Comparison of ENCODE assay signal across 8 cellular contexts in genomic region chrX:129522184-129523059, GRCh38. TPM values are rescaled to one million over a fixed set of nuclear protein-coding genes. Genes with fewer than 3 reads are reported as not detected.
A peak's percentile ranks its signal among the peaks of the same experiment; 100 is the strongest.
DNase-seq lines count a peak whose midpoint lies in the region; ATAC-seq and FAIRE-seq lines count a peak whose summit lies in the region.

No MANE protein-coding gene starts in this region.

- H3K9me3 Mint-ChIP-seq in dendritic cell treated with granulocyte-macrophage colony-stimulating factor and Interleukin-4, amounts not matched to agents 40 ng/mL and 50 ng/mL, for 4 days, result no peaks in the 10 kb centered on the region

- ATAC-seq in left lobe of liver, result peak; percentile 68
- peak; percentile 23 for ATAC-seq in stimulated activated naive CD8-positive, alpha-beta T cell treated with anti-CD3 and anti-CD28 coated beads, Interleukin-15, Interleukin-2, amounts not matched to agents 100 U/mL and 50 U/mL, for 24 hours

- H3K4me1 Mint-ChIP-seq in dendritic cell treated with granulocyte-macrophage colony-stimulating factor and Interleukin-4, amounts not matched to agents 40 ng/mL and 50 ng/mL, for 4 days (ENCODE audit: low read depth), result no peaks in the 10 kb centered on the region

- H3K27ac Mint-ChIP-seq in dendritic cell treated with granulocyte-macrophage colony-stimulating factor and Interleukin-4, amounts not matched to agents 40 ng/mL and 50 ng/mL, for 4 days, result peak overlapping the region; percentile 56

- peaks cover 24% of the 10 kb centered on the region for H3K27me3 Mint-ChIP-seq in dendritic cell treated with granulocyte-macrophage colony-stimulating factor and Interleukin-4, amounts not matched to agents 40 ng/mL and 50 ng/mL, for 4 days

- FAIRE-seq in GM19239 (lab: Jason Lieb, UNC), result no peak

- peak overlapping the region; percentile 87 for H3K4me3 Mint-ChIP-seq in dendritic cell treated with granulocyte-macrophage colony-stimulating factor and Interleukin-4, amounts not matched to agents 40 ng/mL and 50 ng/mL, for 4 days

- peaks cover 6% of the 10 kb centered on the region for H3K36me3 Mint-ChIP-seq in dendritic cell treated with granulocyte-macrophage colony-stimulating factor and Interleukin-4, amounts not matched to agents 40 ng/mL and 50 ng/mL, for 4 days (ENCODE audit: low read depth)

- intact Hi-C loops in dendritic cell treated with granulocyte-macrophage colony-stimulating factor and Interleukin-4, amounts not matched to agents 40 ng/mL and 50 ng/mL, for 4 days (cut with micrococcal nuclease), result no loop called here

- DNase-seq in COLO829 (ENCODE audit: low spot score) (peak; percentile 60), HS-27A (ENCODE audit: low read depth) (peak; percentile 49), RPMI7951 (ENCODE audit: low read depth) (peak; percentile 75), left lobe of liver (ENCODE audit: low spot score) (peak; percentile 60), GM19239 (ENCODE audit: insufficient read length, low spot score) (no peak), NAMALWA (ENCODE audit: low spot score) (no peak)
- DNase-seq in stimulated activated naive CD8-positive, alpha-beta T cell treated with anti-CD3 and anti-CD28 coated beads, Interleukin-15, Interleukin-2, amounts not matched to agents 100 U/mL and 50 U/mL, for 24 hours, result peak; percentile 4

RNA-seq across cellular contexts. Expression of gene SMARCA1, which starts 0.9 kb away (rescaled TPM):
- 31.3 and 39.3 TPM in 2 replicates for total RNA-seq in RPMI7951 (2014; rRNA removed; shearing (Covaris generic))
- 22.7 TPM for total RNA-seq in left lobe of liver

RNA-seq across cellular contexts. Expression of gene OCRL, which starts 17.6 kb away (rescaled TPM):
- total RNA-seq in RPMI7951 (2014; rRNA removed; shearing (Covaris generic)), result 8.5 and 10.0 TPM in 2 replicates
- total RNA-seq in left lobe of liver, result 7.5 TPM

Comparison
In these comparisons a context has a peak if more than half of its experiments do, and no peak if none do; other contexts are left out.
1. DNase-seq: peak in COLO829 (single experiment), HS-27A (single experiment), RPMI7951 (single experiment), left lobe of liver (single experiment) and stimulated activated naive CD8-positive, alpha-beta T cell treated with anti-CD3 and anti-CD28 coated beads, Interleukin-15, Interleukin-2, amounts not matched to agents 100 U/mL and 50 U/mL, for 24 hours (single experiment); none in GM19239 (single experiment) and NAMALWA (single experiment).